Comparison of ENCODE assay signal across 9 cellular contexts in genomic region chr3:74267583-74268184, GRCh38.
DNase-seq lines count a peak whose midpoint lies in the region; ATAC-seq, FAIRE-seq and TF ChIP-seq lines count a peak whose summit lies in the region.
"Had no signal": no experiment of that assay in that cellular context is flagged by ENCODE, and none has a peak within 500 bp of the region (broad histone marks: within the 10 kb centered on the region; RNA-seq: fewer than 3 reads in every experiment).

No MANE protein-coding gene starts in this region.

- POLR2A ChIA-PET in CD4-positive, alpha-beta T cell (lab: Charles Lee), result no interaction called here
- POLR2A ChIA-PET in T-cell (lab: Charles Lee), result no interaction called here

- H3K4me1 Mint-ChIP-seq in CD4-positive, alpha-beta T cell (ENCODE audit: low read depth), result no peaks in the 10 kb centered on the region
- no peaks in the 10 kb centered on the region for H3K4me1 Mint-ChIP-seq in T-cell
- H3K4me1 Mint-ChIP-seq: memory B cell had no signal

- peak; percentile 47 for TF ChIP-seq CTCF in CD4-positive, alpha-beta T cell (IDR thresholded peaks at IDR 0.05)
- peak; percentile 79 for TF ChIP-seq CTCF in brain microvascular endothelial cell (IDR thresholded peaks at IDR 0.05; ENCODE audit: low read depth, low read length, missing control alignments)

- H3K36me3 Mint-ChIP-seq in CD4-positive, alpha-beta T cell (ENCODE audit: low read depth), result no peaks in the 10 kb centered on the region
- H3K36me3 Mint-ChIP-seq in T-cell, result no peaks in the 10 kb centered on the region
- H3K36me3 Mint-ChIP-seq: memory B cell had no signal

- FAIRE-seq in GM19239 (lab: Jason Lieb, UNC) (no peak), HTR-8/SVneo (lab: Jason Lieb, UNC) (no peak)

- H3K4me3 Mint-ChIP-seq in CD4-positive, alpha-beta T cell, result no peak overlapping the region
- no peak overlapping the region for H3K4me3 Mint-ChIP-seq in T-cell
- H3K4me3 Mint-ChIP-seq: memory B cell had no signal

- H3K27me3 ChIP-seq in CD4-positive, alpha-beta T cell (ENCODE audit: control insufficient read depth, insufficient read depth, low read length), result no peaks in the 10 kb centered on the region
- no peaks in the 10 kb centered on the region for H3K27me3 ChIP-seq in brain microvascular endothelial cell (replicated peaks)

- H3K27ac ChIP-seq in CD4-positive, alpha-beta T cell (ENCODE audit: low read depth, low read length), result no peak overlapping the region
- H3K27ac ChIP-seq in brain microvascular endothelial cell, result no peak overlapping the region

- CTCF ChIA-PET in CD4-positive, alpha-beta T cell (lab: Charles Lee), result no interaction called here
- CTCF ChIA-PET in T-cell (lab: Charles Lee), result no interaction called here

- H3K27me3 Mint-ChIP-seq in CD4-positive, alpha-beta T cell, result no peaks in the 10 kb centered on the region
- H3K27me3 Mint-ChIP-seq in T-cell, result no peaks in the 10 kb centered on the region
- H3K27me3 Mint-ChIP-seq: memory B cell had no signal

- H3K9me3 Mint-ChIP-seq in CD4-positive, alpha-beta T cell, result peaks cover 2% of the 10 kb centered on the region
- peaks cover 5 to 9% (median 7%) of the 10 kb centered on the region in 3 donors for H3K9me3 Mint-ChIP-seq in T-cell

- in situ Hi-C loops in brain microvascular endothelial cell (cut with HindIII; ENCODE audit: low pct_ligation_motif_present, low sequenced_read_pairs), result no loop called here

- H3K9me3 ChIP-seq in CD4-positive, alpha-beta T cell (ENCODE audit: control insufficient read depth, low read length), result no peaks in the 10 kb centered on the region

- intact Hi-C loops in CD4-positive, alpha-beta T cell (cut with DNase I, micrococcal nuclease), result no loop called here

- no peak for ATAC-seq in CD4-positive, alpha-beta T cell (ENCODE audit: poor library complexity)
- no peak for ATAC-seq in T-cell (replicated peaks in 1 of 4)
- no peak for ATAC-seq in HG03469 (IDR thresholded peaks at IDR 0.05; ENCODE audit: unreplicated experiment)

- DNase-seq in CD4-positive, alpha-beta T cell, result no peak
- DNase-seq in GM19239 (ENCODE audit: insufficient read length, low spot score) (peak; percentile 1), NCI-H1048 (lab: John Stamatoyannopoulos, UW) (peak; percentile 46), brain microvascular endothelial cell (peak; percentile 49), kidney glomerular epithelial cell (lab: John Stamatoyannopoulos, UW) (peak; percentile 25), T-cell (no peak), HTR-8/SVneo (ENCODE audit: insufficient read length, low spot score) (no peak)

- no peak overlapping the region for H3K4me3 ChIP-seq in brain microvascular endothelial cell (ENCODE audit: low read depth, low read length)

- H3K27ac Mint-ChIP-seq in CD4-positive, alpha-beta T cell, result no peak overlapping the region
- no peak overlapping the region for H3K27ac Mint-ChIP-seq in T-cell
- H3K27ac Mint-ChIP-seq: memory B cell had no signal

- H3K36me3 ChIP-seq in brain microvascular endothelial cell (replicated peaks), result no peaks in the 10 kb centered on the region

Comparison
In these comparisons a context has a peak if more than half of its experiments do, and no peak if none do; other contexts are left out.
1. DNase-seq: peak in GM19239 (single experiment), NCI-H1048 (single experiment), brain microvascular endothelial cell (single experiment) and kidney glomerular epithelial cell (single experiment); none in CD4-positive, alpha-beta T cell (0 of 10), T-cell (0 of 34) and HTR-8/SVneo (single experiment).